13 cellular contexts compared by ENCODE assay signal in the genomic region with DNA sequence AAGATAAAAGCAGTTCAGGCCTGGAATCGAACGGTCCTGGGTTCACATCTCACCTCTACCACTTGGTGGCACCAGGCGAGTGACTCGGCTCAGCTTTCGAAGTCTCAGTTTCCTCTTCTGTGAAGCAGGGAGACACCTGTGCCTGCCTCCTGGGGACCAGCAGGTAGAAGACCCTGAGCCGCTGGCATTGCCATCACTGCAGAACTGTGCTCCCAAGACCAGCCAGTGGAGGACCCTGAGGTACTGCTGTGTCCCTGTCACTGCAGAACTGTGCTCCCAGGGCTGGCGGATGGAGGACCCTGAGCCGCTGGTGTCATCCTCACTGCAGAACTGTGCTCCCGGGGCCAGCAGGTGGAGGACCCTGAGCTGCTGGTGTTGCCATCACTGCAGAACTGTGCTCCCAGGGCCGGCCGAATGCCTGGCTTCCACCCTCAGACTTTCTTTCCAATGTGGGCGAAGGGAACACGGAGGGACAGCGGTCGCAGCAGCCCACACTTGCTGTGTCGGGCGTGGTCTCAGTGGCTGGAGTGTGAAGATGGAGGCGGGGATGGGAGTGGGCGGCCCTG. TPM values are rescaled to one million over a fixed set of nuclear protein-coding genes. Genes with fewer than 3 reads are reported as not detected.
DNase-seq lines count a peak whose midpoint lies in the region; ATAC-seq and TF ChIP-seq lines count a peak whose summit lies in the region.
"Had no signal": no experiment of that assay in that cellular context is flagged by ENCODE, and none has a peak within 500 bp of the region (broad histone marks: within the 10 kb centered on the region; RNA-seq: fewer than 3 reads in every experiment).

No MANE protein-coding gene starts in this region.

- no peak overlapping the region for H3K23ac ChIP-seq in mesendoderm (ENCODE audit: low read length)

- peak overlapping the region; percentile 79 for H3K27ac Mint-ChIP-seq in activated T-helper 1 cell treated with anti-CD3 and anti-CD28 coated beads, Interleukin-12 subunit alpha, Interleukin-12 subunit beta, Interleukin-2, Interleukin-4 antibody, amounts not matched to agents 30 ng/mL and 10 ng/mL and 1 ng/mL, durations not matched to agents 14 hours and 24 hours and 36 hours
- H3K27ac Mint-ChIP-seq: T-helper 1 cell treated with Interleukin-12 subunit alpha and Interleukin-12 subunit beta and Interleukin-4 antibody, amounts not matched to agents 30 μg/mL and 1 μg/mL, for 36 hours had no signal

- no peaks in the 10 kb centered on the region for H4K20me1 ChIP-seq in DOHH2 (ENCODE audit: control insufficient read depth, insufficient read depth, low read depth, low read length)

- H3K27me3 ChIP-seq in DOHH2 (ENCODE audit: control insufficient read depth, low read length) (peaks cover 14% of the 10 kb centered on the region), mesendoderm (ENCODE audit: insufficient read depth, low read length, poor library complexity) (no peaks in the 10 kb centered on the region)

- no peaks in the 10 kb centered on the region for H3K36me3 Mint-ChIP-seq in activated T-helper 1 cell treated with anti-CD3 and anti-CD28 coated beads, Interleukin-12 subunit alpha, Interleukin-12 subunit beta, Interleukin-2, Interleukin-4 antibody, amounts not matched to agents 30 ng/mL and 10 ng/mL and 1 ng/mL, durations not matched to agents 14 hours and 24 hours and 36 hours (ENCODE audit: low read depth)

- no peaks in the 10 kb centered on the region for H3F3A ChIP-seq in DOHH2 (ENCODE audit: control insufficient read depth, insufficient read depth)

- H3K4me1 Mint-ChIP-seq in activated T-helper 1 cell treated with anti-CD3 and anti-CD28 coated beads, Interleukin-12 subunit alpha, Interleukin-12 subunit beta, Interleukin-2, Interleukin-4 antibody, amounts not matched to agents 30 ng/mL and 10 ng/mL and 1 ng/mL, durations not matched to agents 14 hours and 24 hours and 36 hours (ENCODE audit: low read depth) = peaks cover 47% of the 10 kb centered on the region

- no CpG with 5 or more reads among the region's 19 CpGs for WGBS in mesendoderm (ENCODE audit: extremely low coverage, insufficient coverage, low lambda C conversion rate)

- H3K79me1 ChIP-seq in mesendoderm (ENCODE audit: low read length) = no peaks in the 10 kb centered on the region

- intact Hi-C loops in activated T-helper 1 cell treated with anti-CD3 and anti-CD28 coated beads, Interleukin-12 subunit alpha, Interleukin-12 subunit beta, Interleukin-2, Interleukin-4 antibody, amounts not matched to agents 30 ng/mL and 10 ng/mL and 1 ng/mL, durations not matched to agents 14 hours and 24 hours and 36 hours (cut with micrococcal nuclease) = loop anchor here (10.0 kb wide), 1 partner anchor 383 kb away; the partner anchor contains the start of gene ZCCHC14

- H3K4me1 ChIP-seq in DOHH2 (ENCODE audit: control insufficient read depth, low read length) = peaks cover 6% of the 10 kb centered on the region
- no peaks in the 10 kb centered on the region for H3K4me1 ChIP-seq in HEK293 (ENCODE audit: control insufficient read depth, insufficient read depth, low read length)
- H3K4me1 ChIP-seq in mesendoderm (ENCODE audit: control insufficient read depth, low read depth, low read length) = peaks cover 8% of the 10 kb centered on the region

- H3K4ac ChIP-seq in mesendoderm (ENCODE audit: low read depth, low read length) = no peak overlapping the region

- TF ChIP-seq CTCF in DOHH2 (IDR thresholded peaks at IDR 0.05; ENCODE audit: low read depth, low read length, poor library complexity, severe bottlenecking) (peak; percentile 46), HEK293 (tag by site-specific recombination; IDR thresholded peaks at IDR 0.05) (no peak)

- no peak overlapping the region for H2AK5ac ChIP-seq in mesendoderm (ENCODE audit: low read length)

- no peaks in the 10 kb centered on the region for H3K79me2 ChIP-seq in DOHH2 (ENCODE audit: control insufficient read depth, low read length)
- H3K79me2 ChIP-seq in mesendoderm (ENCODE audit: control insufficient read depth, insufficient read depth, low read length) = no peaks in the 10 kb centered on the region

- H3K4me2 ChIP-seq in DOHH2 (ENCODE audit: low read length) (no peak overlapping the region), mesendoderm (ENCODE audit: low read length) (no peak overlapping the region)

- no peak overlapping the region for H4K5ac ChIP-seq in mesendoderm (ENCODE audit: low read length)

- DNase-seq in activated T-helper 1 cell treated with anti-CD3 and anti-CD28 coated beads, Interleukin-12 subunit alpha, Interleukin-12 subunit beta, Interleukin-2, Interleukin-4 antibody, amounts not matched to agents 30 ng/mL and 10 ng/mL and 1 ng/mL, durations not matched to agents 14 hours and 24 hours and 36 hours (ENCODE audit: low spot score) = no peak
- DNase-seq in mesendoderm (no peak), activated gamma-delta T cell (lab: John Stamatoyannopoulos, UW) (no peak), NCI-H2196 treated with DMSO at 0.1 percent for 48 hours (lab: John Stamatoyannopoulos, UW; ENCODE audit: unreplicated experiment) (no peak), erythroblast (lab: John Stamatoyannopoulos, UW) (no peak)
- DNase-seq: NCI-H2171 treated with DMSO at 0.1 percent for 48 hours had no signal

- H3K27ac ChIP-seq in DOHH2 (ENCODE audit: low read depth, low read length) = no peak overlapping the region
- H3K27ac ChIP-seq in HEK293 (ENCODE audit: extremely low read depth, low read depth, low read length) = no peak overlapping the region
- peak overlapping the region; percentile 1 for H3K27ac ChIP-seq in mesendoderm (ENCODE audit: low read depth, low read length)

- ATAC-seq in GM18868 (IDR thresholded peaks at IDR 0.05; ENCODE audit: unreplicated experiment) = no peak

- H3K36me3 ChIP-seq in DOHH2 (ENCODE audit: control insufficient read depth, low read length) (no peaks in the 10 kb centered on the region), HEK293 (ENCODE audit: control insufficient read depth in 2 of 2, insufficient read depth in 1 of 2, low read length in 2 of 2) (no peaks in the 10 kb centered on the region), mesendoderm (ENCODE audit: control insufficient read depth, insufficient read depth, low read length) (no peaks in the 10 kb centered on the region)

- H4K8ac ChIP-seq in mesendoderm (ENCODE audit: low read depth, low read length) = no peak overlapping the region

- no peak overlapping the region for H3K56ac ChIP-seq in mesendoderm (ENCODE audit: low read length)

- POLR2A ChIA-PET in HEK293 (lab: Yijun Ruan, JAX) = no interaction called here

- peak overlapping the region; percentile 45 for H3K4me3 Mint-ChIP-seq in activated T-helper 1 cell treated with anti-CD3 and anti-CD28 coated beads, Interleukin-12 subunit alpha, Interleukin-12 subunit beta, Interleukin-2, Interleukin-4 antibody, amounts not matched to agents 30 ng/mL and 10 ng/mL and 1 ng/mL, durations not matched to agents 14 hours and 24 hours and 36 hours
- H3K4me3 Mint-ChIP-seq: neural crest cell; T-helper 1 cell treated with Interleukin-12 subunit alpha and Interleukin-12 subunit beta and Interleukin-4 antibody, amounts not matched to agents 30 μg/mL and 1 μg/mL, for 36 hours had no signal

- H3K9me2 ChIP-seq in DOHH2 (replicated peaks; ENCODE audit: control insufficient read depth, low read length) = no peaks in the 10 kb centered on the region

- peaks cover 2% of the 10 kb centered on the region for H3K27me3 Mint-ChIP-seq in activated T-helper 1 cell treated with anti-CD3 and anti-CD28 coated beads, Interleukin-12 subunit alpha, Interleukin-12 subunit beta, Interleukin-2, Interleukin-4 antibody, amounts not matched to agents 30 ng/mL and 10 ng/mL and 1 ng/mL, durations not matched to agents 14 hours and 24 hours and 36 hours (ENCODE audit: insufficient read depth)

- no peaks in the 10 kb centered on the region for H3K9me3 ChIP-seq in DOHH2 (ENCODE audit: control insufficient read depth, insufficient read depth, low read length)
- no peaks in the 10 kb centered on the region for H3K9me3 ChIP-seq in HEK293 (ENCODE audit: control insufficient read depth, insufficient read depth, low read depth, low read length)

- H2BK5ac ChIP-seq in mesendoderm (ENCODE audit: low read length) = no peak overlapping the region

- no peak for TF ChIP-seq POLR2A in erythroblast (IDR thresholded peaks at IDR 0.05; ENCODE audit: low read length)

- no peak overlapping the region for H2BK120ac ChIP-seq in mesendoderm (ENCODE audit: low read depth, low read length)

- H2BK15ac ChIP-seq in mesendoderm (replicated peaks; ENCODE audit: low read depth) = no peak overlapping the region

- H3K18ac ChIP-seq in mesendoderm (ENCODE audit: low read length) = no peak overlapping the region

- CTCF ChIA-PET in HEK293 (lab: Yijun Ruan, JAX) = no interaction called here

- H3K4me3 ChIP-seq in DOHH2 (ENCODE audit: low read length) (no peak overlapping the region), HEK293 (ENCODE audit: low read depth, low read length) (no peak overlapping the region), mesendoderm (ENCODE audit: low read length) (no peak overlapping the region)

- H3K9me3 Mint-ChIP-seq in activated T-helper 1 cell treated with anti-CD3 and anti-CD28 coated beads, Interleukin-12 subunit alpha, Interleukin-12 subunit beta, Interleukin-2, Interleukin-4 antibody, amounts not matched to agents 30 ng/mL and 10 ng/mL and 1 ng/mL, durations not matched to agents 14 hours and 24 hours and 36 hours = peaks cover 8% of the 10 kb centered on the region

- H3K9ac ChIP-seq in mesendoderm (ENCODE audit: low read length) = no peak overlapping the region

TF ChIP-seq in HEK293, 187 proteins besides CTCF, POLR2A, EP300 and RAD21 (continues in another document):
- TF ChIP-seq ZNF692 (tag by site-specific recombination; IDR thresholded peaks at IDR 0.05) = no peak

RNA-seq across cellular contexts. Expression of gene SLC7A5, which starts 8.7 kb away (rescaled TPM):
- 466 and 469 TPM in 2 replicates for total RNA-seq in activated T-helper 1 cell treated with anti-CD3 and anti-CD28 coated beads, Interleukin-12 subunit alpha, Interleukin-12 subunit beta, Interleukin-2, Interleukin-4 antibody, amounts not matched to agents 30 ng/mL and 10 ng/mL and 1 ng/mL, durations not matched to agents 14 hours and 24 hours and 36 hours
- 742 TPM for polyA plus RNA-seq in mesendoderm (2013, experiment 1 of 2)
- 732 TPM for polyA plus RNA-seq in mesendoderm (2013, experiment 2 of 2)

RNA-seq across cellular contexts. Expression of gene CA5A, which starts 58.3 kb away (rescaled TPM):
- total RNA-seq in activated T-helper 1 cell treated with anti-CD3 and anti-CD28 coated beads, Interleukin-12 subunit alpha, Interleukin-12 subunit beta, Interleukin-2, Interleukin-4 antibody, amounts not matched to agents 30 ng/mL and 10 ng/mL and 1 ng/mL, durations not matched to agents 14 hours and 24 hours and 36 hours = 0.13 TPM in 1 of 2 replicates, not detected in the other
- 0.06 TPM for polyA plus RNA-seq in mesendoderm (2013, experiment 1 of 2)
- not detected for polyA plus RNA-seq in mesendoderm (2013, experiment 2 of 2)
- total RNA-seq: HT1080, neural crest cell, temporal lobe had no signal
